Comparison of ENCODE assay signal across 24 cellular contexts in the genomic region with DNA sequence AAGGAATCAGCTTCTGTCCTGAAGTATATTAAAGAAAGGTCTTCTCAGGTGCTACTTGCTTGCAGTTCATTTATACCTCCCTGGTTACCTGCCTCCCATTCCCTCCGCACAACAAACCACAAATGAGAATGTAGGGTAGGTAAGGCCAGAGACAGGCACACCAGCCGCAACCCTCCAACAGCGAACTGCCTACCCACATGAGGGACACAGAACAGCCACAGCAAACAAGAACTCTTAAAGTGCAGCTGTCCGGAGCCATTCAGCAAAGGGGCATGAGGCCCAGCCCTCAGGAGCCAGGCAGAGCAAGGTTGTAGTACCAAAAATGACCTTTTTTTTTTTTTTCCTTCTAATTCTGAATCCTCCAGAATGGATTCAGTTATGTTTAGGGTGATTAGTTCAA. TPM values are rescaled to one million over a fixed set of nuclear protein-coding genes. Genes with fewer than 3 reads are reported as not detected.
DNase-seq lines count a peak whose midpoint lies in the region; ATAC-seq and TF ChIP-seq lines count a peak whose summit lies in the region.
"Had no signal": no experiment of that assay in that cellular context is flagged by ENCODE, and none has a peak within 500 bp of the region (broad histone marks: within the 10 kb centered on the region; RNA-seq: fewer than 3 reads in every experiment).

No MANE protein-coding gene starts in this region.

- H4K8ac ChIP-seq in mesendoderm (ENCODE audit: low read depth, low read length), result no peak overlapping the region

- TF ChIP-seq CTCF in Caco-2 (IDR thresholded peaks at IDR 0.05; ENCODE audit: insufficient read depth in 1 of 2, low read depth in 1 of 2, low read length in 1 of 2, severe bottlenecking in 1 of 2, unreplicated experiment in 1 of 2) (no peak), neural progenitor cell (IDR thresholded peaks at IDR 0.05) (no peak), brain microvascular endothelial cell (IDR thresholded peaks at IDR 0.05; ENCODE audit: low read depth, low read length, missing control alignments) (no peak)

- H3K4me1 Mint-ChIP-seq in Caco-2 (ENCODE audit: low read depth, unreplicated experiment) (peaks cover 13% of the 10 kb centered on the region), neural progenitor cell (peaks cover 50% of the 10 kb centered on the region)
- H3K4me1 Mint-ChIP-seq: CD4-positive, alpha-beta memory T cell had no signal

- H3K79me2 ChIP-seq in mesendoderm (ENCODE audit: control insufficient read depth, insufficient read depth, low read length) (no peaks in the 10 kb centered on the region), neural progenitor cell (ENCODE audit: low read depth) (no peaks in the 10 kb centered on the region)

- H3K4me3 Mint-ChIP-seq in Caco-2 (ENCODE audit: unreplicated experiment), result no peak overlapping the region
- no peak overlapping the region for H3K4me3 Mint-ChIP-seq in neural progenitor cell
- H3K4me3 Mint-ChIP-seq: CD4-positive, alpha-beta memory T cell had no signal

- H3K4me2 ChIP-seq in mesendoderm (ENCODE audit: low read length) (no peak overlapping the region), neural progenitor cell (no peak overlapping the region)
- H3K4me2 ChIP-seq: BLaER1, KMS-11 had no signal

- H3K18ac ChIP-seq in mesendoderm (ENCODE audit: low read length), result no peak overlapping the region

- H3K36me3 ChIP-seq in Caco-2 (ENCODE audit: control insufficient read depth, insufficient read depth, low read length) (no peaks in the 10 kb centered on the region), SJCRH30 (peaks cover 19% of the 10 kb centered on the region), mesendoderm (ENCODE audit: control insufficient read depth, insufficient read depth, low read length) (no peaks in the 10 kb centered on the region), neural progenitor cell (no peaks in the 10 kb centered on the region), brain microvascular endothelial cell (replicated peaks) (no peaks in the 10 kb centered on the region)
- H3K36me3 ChIP-seq: BLaER1, HAP-1 had no signal

- no CpG with 5 or more reads among the region's 4 CpGs for WGBS in mesendoderm (ENCODE audit: extremely low coverage, insufficient coverage, low lambda C conversion rate)

- H3K27me3 ChIP-seq in Caco-2 (replicated peaks; ENCODE audit: control insufficient read depth, insufficient read depth, low read length) (no peaks in the 10 kb centered on the region), SJCRH30 (no peaks in the 10 kb centered on the region), mesendoderm (ENCODE audit: insufficient read depth, low read length, poor library complexity) (no peaks in the 10 kb centered on the region), neural progenitor cell (no peaks in the 10 kb centered on the region), brain microvascular endothelial cell (replicated peaks) (no peaks in the 10 kb centered on the region)
- H3K27me3 ChIP-seq: BLaER1 had no signal

- H3K4me3 ChIP-seq in Caco-2 (ENCODE audit: low read depth, low read length) (no peak overlapping the region), SJCRH30 (no peak overlapping the region), mesendoderm (ENCODE audit: low read length) (no peak overlapping the region), neural progenitor cell (no peak overlapping the region), brain microvascular endothelial cell (ENCODE audit: low read depth, low read length) (no peak overlapping the region)
- H3K4me3 ChIP-seq: BLaER1, GM23248, HAP-1, SK-N-MC had no signal

- H2AFZ ChIP-seq in neural progenitor cell (replicated peaks), result no peak overlapping the region
- H2AFZ ChIP-seq: GM23248 had no signal

- H3K56ac ChIP-seq in mesendoderm (ENCODE audit: low read length), result peak overlapping the region; percentile 30

- no peak overlapping the region for H3K27ac ChIP-seq in SJCRH30
- peak overlapping the region; percentile 26 for H3K27ac ChIP-seq in mesendoderm (ENCODE audit: low read depth, low read length)
- no peak overlapping the region for H3K27ac ChIP-seq in neural progenitor cell
- H3K27ac ChIP-seq in brain microvascular endothelial cell, result no peak overlapping the region
- H3K27ac ChIP-seq: BLaER1, GM23248, HL-60, KMS-11, SK-N-MC had no signal

- H3K79me1 ChIP-seq in mesendoderm (ENCODE audit: low read length), result no peaks in the 10 kb centered on the region

- no peak overlapping the region for H3K23ac ChIP-seq in mesendoderm (ENCODE audit: low read length)

- POLR2A ChIA-PET in Caco-2 (lab: Charles Lee), result no interaction called here

- no peak overlapping the region for H2BK15ac ChIP-seq in mesendoderm (replicated peaks; ENCODE audit: low read depth)

- H3K9ac ChIP-seq in mesendoderm (ENCODE audit: low read length), result peak overlapping the region; percentile 1
- no peak overlapping the region for H3K9ac ChIP-seq in neural progenitor cell
- H3K9ac ChIP-seq: BLaER1, GM23248, KMS-11 had no signal

- peak overlapping the region; percentile 22 for H3K27ac Mint-ChIP-seq in Caco-2 (ENCODE audit: unreplicated experiment)
- peak overlapping the region; percentile 13 for H3K27ac Mint-ChIP-seq in neural progenitor cell
- H3K27ac Mint-ChIP-seq: CD4-positive, alpha-beta memory T cell had no signal

- intact Hi-C loops in Caco-2 (cut with micrococcal nuclease; ENCODE audit: unreplicated experiment), result no loop called here

- peaks cover 4% of the 10 kb centered on the region for H3F3A ChIP-seq in neural progenitor cell (ENCODE audit: low read depth)

- H3K36me3 Mint-ChIP-seq in Caco-2 (ENCODE audit: insufficient read depth, unreplicated experiment) (no peaks in the 10 kb centered on the region), neural progenitor cell (peaks cover 25% of the 10 kb centered on the region)
- H3K36me3 Mint-ChIP-seq: CD4-positive, alpha-beta memory T cell had no signal

- H2AK5ac ChIP-seq in mesendoderm (ENCODE audit: low read length), result no peak overlapping the region

- in situ Hi-C loops in brain microvascular endothelial cell (cut with HindIII; ENCODE audit: low pct_ligation_motif_present, low sequenced_read_pairs), result no loop called here

- H3K4me1 ChIP-seq in Caco-2 (peaks cover 8% of the 10 kb centered on the region; the same call in 1 of the 2 replicates), SJCRH30 (peaks cover 35% of the 10 kb centered on the region), mesendoderm (ENCODE audit: control insufficient read depth, low read depth, low read length) (peaks cover 9% of the 10 kb centered on the region), neural progenitor cell (peaks cover 15% of the 10 kb centered on the region)
- H3K4me1 ChIP-seq: HAP-1 had no signal

- no peak for ATAC-seq in GM19455 (IDR thresholded peaks at IDR 0.05; ENCODE audit: unreplicated experiment)

- H3K9me3 Mint-ChIP-seq in Caco-2 (ENCODE audit: unreplicated experiment) (peaks cover 8% of the 10 kb centered on the region), neural progenitor cell (peaks cover 12% of the 10 kb centered on the region)

- H3K27me3 Mint-ChIP-seq in Caco-2 (ENCODE audit: insufficient read depth, unreplicated experiment) (no peaks in the 10 kb centered on the region), neural progenitor cell (ENCODE audit: insufficient read depth, low read depth) (peaks cover 6% of the 10 kb centered on the region)

- no peak overlapping the region for H4K5ac ChIP-seq in mesendoderm (ENCODE audit: low read length)

- DNase-seq in Caco-2 (no peak), SJCRH30 (peak; percentile 62 to 75), mesendoderm (no peak), neural progenitor cell (ENCODE audit: low spot score) (no peak), NCI-H524 treated with DMSO at 0.1 percent for 48 hours (lab: John Stamatoyannopoulos, UW) (no peak), brain microvascular endothelial cell (no peak)
- no peak for DNase-seq in activated CD4-positive, alpha-beta T cell treated with anti-CD3 and anti-CD28 coated beads for 1 hour
- DNase-seq: Calu3; CD4-positive, alpha-beta memory T cell; DMS79 treated with DMSO at 0.1 percent for 48 hours; GM23248; MV-4-11; NCI-H1417; NCI-H187 treated with DMSO at 0.1 percent for 48 hours; NCI-H446; Right ventricle myocardium superior had no signal

- no peak overlapping the region for H2BK120ac ChIP-seq in mesendoderm (ENCODE audit: low read depth, low read length)

- no peaks in the 10 kb centered on the region for H4K20me1 ChIP-seq in neural progenitor cell (ENCODE audit: low read depth)
- H4K20me1 ChIP-seq: BLaER1 had no signal

- no peaks in the 10 kb centered on the region for H3K9me3 ChIP-seq in Caco-2
- no peaks in the 10 kb centered on the region for H3K9me3 ChIP-seq in SJCRH30 (replicated peaks)
- H3K9me3 ChIP-seq in neural progenitor cell (ENCODE audit: low read depth), result peaks cover under 1% of the 10 kb centered on the region
- H3K9me3 ChIP-seq: HAP-1 had no signal

- H2BK5ac ChIP-seq in mesendoderm (ENCODE audit: low read length), result no peak overlapping the region

- no TSS peak for BruUV-seq in Caco-2 (replicated peaks; lab: Mats Ljungman, UMichigan)

- no peak overlapping the region for H3K4ac ChIP-seq in mesendoderm (ENCODE audit: low read depth, low read length)

- CTCF ChIA-PET in Caco-2 (lab: Charles Lee), result interaction anchor here (0.7 to 1.6 kb wide), 4 partner anchors 11 to 103 kb away, joined by 3 to 5 read pairs (median 4); no protein-coding TSS in a partner anchor

RNA-seq across cellular contexts. Expression of a gene that starts 52.4 kb away (rescaled TPM):
- total RNA-seq in Caco-2 (2022) (not detected in 2 replicates), neural progenitor cell (ENCODE audit: low replicate concordance) (4.9 and 10.7 TPM in 2 replicates)
- total RNA-seq in SJCRH30 (2014; rRNA removed; shearing (Covaris generic)), result 101 and 106 TPM in 2 replicates
- 23.3 TPM for polyA plus RNA-seq in mesendoderm (2013, experiment 1 of 2)
- polyA plus RNA-seq in mesendoderm (2013, experiment 2 of 2), result 23.3 TPM
- total RNA-seq: Calu3; CD4-positive, alpha-beta memory T cell; GM23248; HT1080; OCI-LY7 had no signal
- polyA plus RNA-seq: CD4-positive, alpha-beta memory T cell; GM23248 had no signal

Comparison
In these comparisons a context has a peak if more than half of its experiments do, and no peak if none do; other contexts are left out.
1. DNase-seq: peak in SJCRH30 (2 of 2); none in Caco-2 (0 of 2), mesendoderm (single experiment), neural progenitor cell (single experiment), NCI-H524 treated with DMSO at 0.1 percent for 48 hours (single experiment), brain microvascular endothelial cell (single experiment) and activated CD4-positive, alpha-beta T cell treated with anti-CD3 and anti-CD28 coated beads for 1 hour (single experiment).